ENCODE assay signal across 14 cellular contexts in the genomic region with DNA sequence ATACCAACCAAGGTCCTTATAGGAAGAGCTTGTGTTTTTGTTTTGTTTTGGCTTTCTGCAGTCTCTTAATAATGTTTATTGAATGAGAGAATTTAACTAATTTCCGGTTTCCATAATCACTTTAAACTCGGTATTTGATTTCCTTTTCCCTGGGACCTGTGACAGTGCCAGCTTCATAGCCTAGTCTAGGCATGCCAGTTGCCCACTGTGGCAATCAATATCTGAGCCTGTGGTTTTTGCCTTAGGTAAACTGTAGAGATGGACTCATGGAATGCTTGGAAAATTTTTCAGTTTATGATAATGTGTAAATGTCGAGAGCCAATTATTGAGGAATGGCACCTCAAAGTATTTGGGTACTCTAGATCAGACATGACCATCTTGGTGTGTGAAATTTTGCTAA.
DNase-seq lines count a peak whose midpoint lies in the region; ATAC-seq, FAIRE-seq and TF ChIP-seq lines count a peak whose summit lies in the region.
"Had no signal": no experiment of that assay in that cellular context is flagged by ENCODE, and none has a peak within 500 bp of the region (broad histone marks: within the 10 kb centered on the region; RNA-seq: fewer than 3 reads in every experiment).

No MANE protein-coding gene starts in this region.

- no peaks in the 10 kb centered on the region for H3K9me1 ChIP-seq in keratinocyte (ENCODE audit: control insufficient read depth, extremely low read depth, insufficient read depth, low read length)

- H3K4me3 Mint-ChIP-seq in CD4-positive, CD25-positive, alpha-beta regulatory T cell = no peak overlapping the region
- no peak overlapping the region for H3K4me3 Mint-ChIP-seq in astrocyte (ENCODE audit: unreplicated experiment)
- H3K4me3 Mint-ChIP-seq: GM23338 had no signal

- no peak overlapping the region for H3K4me3 ChIP-seq in CD4-positive, CD25-positive, alpha-beta regulatory T cell (ENCODE audit: low read depth, low read length)
- no peak overlapping the region for H3K4me3 ChIP-seq in PC-3 (ENCODE audit: low read length)
- H3K4me3 ChIP-seq in astrocyte (ENCODE audit: insufficient read depth, low read depth, low read length) = no peak overlapping the region
- H3K4me3 ChIP-seq in keratinocyte (ENCODE audit: control insufficient read depth in 2 of 3, extremely low read depth in 1 of 3, insufficient read depth in 2 of 3, low read depth in 1 of 3, low read length in 3 of 3) = no peak overlapping the region
- no peak overlapping the region for H3K4me3 ChIP-seq in ascending aorta
- no peak overlapping the region for H3K4me3 ChIP-seq in left ventricle myocardium inferior
- H3K4me3 ChIP-seq: BLaER1, GM23338 had no signal

- H3K27ac Mint-ChIP-seq in CD4-positive, CD25-positive, alpha-beta regulatory T cell = peak overlapping the region in 2 of 3 donors; percentile 45 to 48
- no peak overlapping the region for H3K27ac Mint-ChIP-seq in astrocyte (ENCODE audit: unreplicated experiment)
- H3K27ac Mint-ChIP-seq: GM23338 had no signal

- H3F3A ChIP-seq in PC-3 (ENCODE audit: low read length, unreplicated experiment) = peaks cover 3% of the 10 kb centered on the region

- no peak overlapping the region for H3K9ac ChIP-seq in PC-3 (ENCODE audit: low read length)
- H3K9ac ChIP-seq in astrocyte (ENCODE audit: low read length) = no peak overlapping the region
- no peak overlapping the region for H3K9ac ChIP-seq in keratinocyte (ENCODE audit: control insufficient read depth, extremely low read depth, insufficient read depth, low read length)
- H3K9ac ChIP-seq: BLaER1 had no signal

- no peaks in the 10 kb centered on the region for H3K9me3 Mint-ChIP-seq in CD4-positive, CD25-positive, alpha-beta regulatory T cell
- peaks cover 2% of the 10 kb centered on the region for H3K9me3 Mint-ChIP-seq in astrocyte (ENCODE audit: unreplicated experiment)
- H3K9me3 Mint-ChIP-seq: GM23338 had no signal

- intact Hi-C loops in PC-3 (cut with micrococcal nuclease) = loop anchor here (5.0 kb wide), 1 partner anchor 35 kb away; no protein-coding TSS in a partner anchor
- intact Hi-C loops in ascending aorta (cut with DNase I) = no loop called here
- intact Hi-C loops in left ventricle myocardium inferior (cut with micrococcal nuclease) = no loop called here

- POLR2A ChIA-PET in PC-3 (lab: Charles Lee; ENCODE audit: unreplicated experiment) = no interaction called here

- H3K79me2 ChIP-seq in PC-3 (ENCODE audit: low read length) (peaks cover 79% of the 10 kb centered on the region), astrocyte (ENCODE audit: insufficient read depth, low read length) (peaks cover 73% of the 10 kb centered on the region), keratinocyte (ENCODE audit: control insufficient read depth, insufficient read depth, low read length) (peaks cover 28% of the 10 kb centered on the region)

- H3K27me3 Mint-ChIP-seq in CD4-positive, CD25-positive, alpha-beta regulatory T cell = no peaks in the 10 kb centered on the region
- no peaks in the 10 kb centered on the region for H3K27me3 Mint-ChIP-seq in astrocyte (ENCODE audit: low read depth, unreplicated experiment)

- H3K27ac ChIP-seq in CD4-positive, CD25-positive, alpha-beta regulatory T cell (ENCODE audit: insufficient read depth, low read length, poor library complexity, severe bottlenecking) = no peak overlapping the region
- peak overlapping the region; percentile 52 for H3K27ac ChIP-seq in PC-3 (ENCODE audit: low read length)
- no peak overlapping the region for H3K27ac ChIP-seq in astrocyte (ENCODE audit: low read depth, low read length)
- peak overlapping the region; percentile 28 for H3K27ac ChIP-seq in keratinocyte (ENCODE audit: control insufficient read depth, insufficient read depth, low read length)
- no peak overlapping the region for H3K27ac ChIP-seq in ascending aorta
- no peak overlapping the region for H3K27ac ChIP-seq in left ventricle myocardium inferior (replicated peaks)
- H3K27ac ChIP-seq: BLaER1 had no signal

- no peaks in the 10 kb centered on the region for H3K4me1 ChIP-seq in CD4-positive, CD25-positive, alpha-beta regulatory T cell (ENCODE audit: control insufficient read depth, insufficient read depth, low read length, poor library complexity, severe bottlenecking)
- H3K4me1 ChIP-seq in PC-3 (ENCODE audit: insufficient read depth, low read length) = peaks cover 56% of the 10 kb centered on the region
- H3K4me1 ChIP-seq in astrocyte (ENCODE audit: insufficient read depth, low read length) = peaks cover 18% of the 10 kb centered on the region
- peaks cover 46% of the 10 kb centered on the region for H3K4me1 ChIP-seq in keratinocyte (ENCODE audit: control insufficient read depth, extremely low read depth, insufficient read depth, low read length)
- H3K4me1 ChIP-seq in ascending aorta = peaks cover 0 to 13% of the 10 kb centered on the region in 2 donors
- H3K4me1 ChIP-seq in left ventricle myocardium inferior = peaks cover 23% of the 10 kb centered on the region
- H3K4me1 ChIP-seq: BLaER1 had no signal

- H2AFZ ChIP-seq in PC-3 (ENCODE audit: low read length) (no peak overlapping the region), astrocyte (ENCODE audit: low read depth, low read length) (no peak overlapping the region), keratinocyte (ENCODE audit: control insufficient read depth, low read length) (no peak overlapping the region)
- H2AFZ ChIP-seq: GM23338 had no signal

- ATAC-seq in CD4-positive, CD25-positive, alpha-beta regulatory T cell (ENCODE audit: low read depth in 2 of 2) = no peak
- ATAC-seq in PC-3 = no peak
- ATAC-seq: GM23338 had no signal

- no TSS peak for BruUV-seq in PC-3 (replicated peaks; lab: Mats Ljungman, UMichigan)

- no peak for TF ChIP-seq CTCF in PC-3 (conservative IDR thresholded peaks at IDR 0.05; ENCODE audit: low read depth, low read length)
- no peak for TF ChIP-seq CTCF in astrocyte (IDR thresholded peaks at IDR 0.05; ENCODE audit: insufficient read depth, low read depth, low read length)
- TF ChIP-seq CTCF in keratinocyte (optimal IDR thresholded peaks at IDR 0.05 in 1 of 3, IDR thresholded peaks at IDR 0.05 in 1 of 3, conservative IDR thresholded peaks at IDR 0.05 in 1 of 3; ENCODE audit: extremely low read depth in 1 of 3, insufficient read depth in 2 of 3, low read length in 3 of 3) = no peak
- no peak for TF ChIP-seq CTCF in ascending aorta (IDR thresholded peaks at IDR 0.05)
- no peak for TF ChIP-seq CTCF in left ventricle myocardium inferior (IDR thresholded peaks at IDR 0.05; ENCODE audit: borderline replicate concordance)

- no peak for DNase-seq in CD4-positive, CD25-positive, alpha-beta regulatory T cell
- peak; percentile 6 for DNase-seq in PC-3
- DNase-seq in astrocyte (ENCODE audit: low read depth) = no peak
- no peak for DNase-seq in keratinocyte (ENCODE audit: low read depth, low spot score)
- DNase-seq in NCI-H510A (lab: John Stamatoyannopoulos, UW) = no peak
- no peak for DNase-seq in ascending aorta (ENCODE audit: low spot score in 2 of 2)
- no peak for DNase-seq in left ventricle myocardium inferior
- DNase-seq: DMS79 treated with DMSO at 0.1 percent for 48 hours, EL, H7 had no signal

- H3K4me2 ChIP-seq in PC-3 (ENCODE audit: low read length) (no peak overlapping the region), astrocyte (ENCODE audit: low read length) (no peak overlapping the region), keratinocyte (ENCODE audit: control insufficient read depth, extremely low read depth, insufficient read depth, low read depth, low read length) (peak overlapping the region; percentile 18)
- H3K4me2 ChIP-seq: BLaER1, GM23338 had no signal

- no peaks in the 10 kb centered on the region for H3K36me3 ChIP-seq in CD4-positive, CD25-positive, alpha-beta regulatory T cell (ENCODE audit: control insufficient read depth, insufficient read depth, low read length)
- no peaks in the 10 kb centered on the region for H3K36me3 ChIP-seq in PC-3 (ENCODE audit: low read depth, low read length)
- no peaks in the 10 kb centered on the region for H3K36me3 ChIP-seq in astrocyte (ENCODE audit: insufficient read depth, low read length)
- H3K36me3 ChIP-seq in keratinocyte (ENCODE audit: control insufficient read depth in 2 of 2, extremely low read depth in 1 of 2, insufficient read depth in 2 of 2, low read length in 2 of 2) = no peaks in the 10 kb centered on the region
- no peaks in the 10 kb centered on the region for H3K36me3 ChIP-seq in ascending aorta
- H3K36me3 ChIP-seq in left ventricle myocardium inferior = no peaks in the 10 kb centered on the region
- H3K36me3 ChIP-seq: BLaER1 had no signal

- H3K27me3 ChIP-seq in CD4-positive, CD25-positive, alpha-beta regulatory T cell (ENCODE audit: control insufficient read depth, insufficient read depth, low read length) = no peaks in the 10 kb centered on the region
- H3K27me3 ChIP-seq in PC-3 (ENCODE audit: low read length) = no peaks in the 10 kb centered on the region
- no peaks in the 10 kb centered on the region for H3K27me3 ChIP-seq in astrocyte (ENCODE audit: insufficient read depth, low read length)
- no peaks in the 10 kb centered on the region for H3K27me3 ChIP-seq in keratinocyte (ENCODE audit: control insufficient read depth, extremely low read depth, insufficient read depth, low read length)
- no peaks in the 10 kb centered on the region for H3K27me3 ChIP-seq in ascending aorta
- H3K27me3 ChIP-seq in left ventricle myocardium inferior (ENCODE audit: low read depth) = no peaks in the 10 kb centered on the region
- H3K27me3 ChIP-seq: BLaER1 had no signal

- no peaks in the 10 kb centered on the region for H3K9me3 ChIP-seq in CD4-positive, CD25-positive, alpha-beta regulatory T cell (ENCODE audit: control insufficient read depth in 2 of 2, low read length in 2 of 2)
- no peaks in the 10 kb centered on the region for H3K9me3 ChIP-seq in PC-3 (ENCODE audit: low read length)
- no peaks in the 10 kb centered on the region for H3K9me3 ChIP-seq in astrocyte (ENCODE audit: insufficient read depth, low read depth, low read length)
- H3K9me3 ChIP-seq in keratinocyte (ENCODE audit: control insufficient read depth, low read depth, low read length) = no peaks in the 10 kb centered on the region
- H3K9me3 ChIP-seq in ascending aorta = no peaks in the 10 kb centered on the region
- H3K9me3 ChIP-seq in left ventricle myocardium inferior (replicated peaks) = no peaks in the 10 kb centered on the region

- FAIRE-seq in astrocyte (lab: Jason Lieb, UNC) (peak; percentile 70), keratinocyte (lab: Jason Lieb, UNC) (peak; percentile 58)
- FAIRE-seq: G401.6, GM12891 had no signal

- CTCF ChIA-PET in PC-3 (lab: Charles Lee) = no interaction called here

- H3K9me2 ChIP-seq in PC-3 (replicated peaks; ENCODE audit: low read length) = no peaks in the 10 kb centered on the region

- H4K20me1 ChIP-seq in PC-3 (ENCODE audit: low read length) (no peaks in the 10 kb centered on the region), astrocyte (ENCODE audit: insufficient read depth, low read length) (peaks cover 9% of the 10 kb centered on the region), keratinocyte (ENCODE audit: control insufficient read depth, extremely low read depth, insufficient read depth, low read length) (no peaks in the 10 kb centered on the region)

- dilution Hi-C loops in keratinocyte (cut with MboI; ENCODE audit: extremely low pct_ligation_motif_present, low sequenced_read_pairs) = no loop called here

- peaks cover 24 to 43% (median 28%) of the 10 kb centered on the region in 4 donors for H3K4me1 Mint-ChIP-seq in CD4-positive, CD25-positive, alpha-beta regulatory T cell
- H3K4me1 Mint-ChIP-seq in astrocyte (ENCODE audit: low read depth, unreplicated experiment) = peaks cover 51% of the 10 kb centered on the region

- H3K36me3 Mint-ChIP-seq in CD4-positive, CD25-positive, alpha-beta regulatory T cell = peaks cover 3% of the 10 kb centered on the region
- peaks cover 1% of the 10 kb centered on the region for H3K36me3 Mint-ChIP-seq in astrocyte (ENCODE audit: low read depth, unreplicated experiment)

Comparison
In these comparisons a context has a peak if more than half of its experiments do, and no peak if none do; other contexts are left out.
1. H3K27ac ChIP-seq: peak in PC-3 (single experiment) and keratinocyte (single experiment); none in CD4-positive, CD25-positive, alpha-beta regulatory T cell (single experiment), astrocyte (single experiment), ascending aorta (0 of 2) and left ventricle myocardium inferior (single experiment).